1 cellular context compared by ENCODE assay signal in the genomic region with DNA sequence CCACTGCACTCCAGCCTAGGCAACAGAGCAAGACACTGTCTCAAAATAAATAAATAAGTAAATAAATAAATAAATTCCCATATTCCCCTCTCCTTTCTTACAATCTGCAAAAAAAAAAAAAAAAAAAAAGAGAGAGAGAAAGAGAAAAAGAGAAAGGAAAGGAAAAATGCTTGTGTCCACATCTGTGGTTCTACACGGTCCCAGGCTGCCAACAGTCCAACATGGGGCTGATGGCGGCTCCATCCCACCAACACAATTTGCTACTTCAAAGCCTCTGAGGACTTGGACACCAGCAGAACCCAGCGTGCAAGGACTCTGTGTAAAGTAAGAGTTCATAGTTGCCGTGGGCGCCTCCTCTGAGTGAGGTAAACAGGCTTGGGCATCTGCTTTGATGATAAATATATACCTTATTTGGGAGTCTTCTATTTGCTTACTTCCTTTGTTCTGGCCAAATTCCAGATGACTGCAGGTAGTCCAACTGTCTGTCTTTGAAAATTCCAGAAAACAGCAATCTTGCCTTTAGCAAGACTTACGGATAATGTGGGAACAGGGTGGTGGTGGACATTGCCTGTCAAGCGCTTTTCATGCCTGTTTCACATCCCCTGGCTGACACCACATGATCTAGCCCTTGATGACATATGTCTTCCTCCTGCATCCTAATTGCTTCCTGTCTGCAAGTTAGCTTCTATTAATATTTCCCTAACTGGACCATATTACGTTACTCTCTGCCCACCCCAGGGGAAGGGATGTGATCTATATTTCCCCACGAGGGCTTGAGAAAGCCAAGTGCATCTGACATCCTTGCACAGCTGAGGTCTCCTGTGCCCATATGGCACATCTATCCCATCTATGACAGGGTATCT.
TF ChIP-seq lines count a peak whose summit lies in the region.

No MANE protein-coding gene starts in this region.

TF ChIP-seq in HepG2, 621 proteins besides CTCF, POLR2A, EP300 and RAD21 (continued from another document and continues in another):
- TF ChIP-seq, protein P1, sequence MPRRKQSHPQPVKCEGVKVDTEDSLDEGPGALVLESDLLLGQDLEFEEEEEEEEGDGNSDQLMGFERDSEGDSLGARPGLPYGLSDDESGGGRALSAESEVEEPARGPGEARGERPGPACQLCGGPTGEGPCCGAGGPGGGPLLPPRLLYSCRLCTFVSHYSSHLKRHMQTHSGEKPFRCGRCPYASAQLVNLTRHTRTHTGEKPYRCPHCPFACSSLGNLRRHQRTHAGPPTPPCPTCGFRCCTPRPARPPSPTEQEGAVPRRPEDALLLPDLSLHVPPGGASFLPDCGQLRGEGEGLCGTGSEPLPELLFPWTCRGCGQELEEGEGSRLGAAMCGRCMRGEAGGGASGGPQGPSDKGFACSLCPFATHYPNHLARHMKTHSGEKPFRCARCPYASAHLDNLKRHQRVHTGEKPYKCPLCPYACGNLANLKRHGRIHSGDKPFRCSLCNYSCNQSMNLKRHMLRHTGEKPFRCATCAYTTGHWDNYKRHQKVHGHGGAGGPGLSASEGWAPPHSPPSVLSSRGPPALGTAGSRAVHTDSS (CRISPR knock-in tag; conservative IDR thresholded peaks at IDR 0.05) = no peak
- TF ChIP-seq ZNF841 (CRISPR knock-in tag; IDR thresholded peaks at IDR 0.05; ENCODE audit: borderline replicate concordance) = no peak
- TF ChIP-seq, protein P2, sequence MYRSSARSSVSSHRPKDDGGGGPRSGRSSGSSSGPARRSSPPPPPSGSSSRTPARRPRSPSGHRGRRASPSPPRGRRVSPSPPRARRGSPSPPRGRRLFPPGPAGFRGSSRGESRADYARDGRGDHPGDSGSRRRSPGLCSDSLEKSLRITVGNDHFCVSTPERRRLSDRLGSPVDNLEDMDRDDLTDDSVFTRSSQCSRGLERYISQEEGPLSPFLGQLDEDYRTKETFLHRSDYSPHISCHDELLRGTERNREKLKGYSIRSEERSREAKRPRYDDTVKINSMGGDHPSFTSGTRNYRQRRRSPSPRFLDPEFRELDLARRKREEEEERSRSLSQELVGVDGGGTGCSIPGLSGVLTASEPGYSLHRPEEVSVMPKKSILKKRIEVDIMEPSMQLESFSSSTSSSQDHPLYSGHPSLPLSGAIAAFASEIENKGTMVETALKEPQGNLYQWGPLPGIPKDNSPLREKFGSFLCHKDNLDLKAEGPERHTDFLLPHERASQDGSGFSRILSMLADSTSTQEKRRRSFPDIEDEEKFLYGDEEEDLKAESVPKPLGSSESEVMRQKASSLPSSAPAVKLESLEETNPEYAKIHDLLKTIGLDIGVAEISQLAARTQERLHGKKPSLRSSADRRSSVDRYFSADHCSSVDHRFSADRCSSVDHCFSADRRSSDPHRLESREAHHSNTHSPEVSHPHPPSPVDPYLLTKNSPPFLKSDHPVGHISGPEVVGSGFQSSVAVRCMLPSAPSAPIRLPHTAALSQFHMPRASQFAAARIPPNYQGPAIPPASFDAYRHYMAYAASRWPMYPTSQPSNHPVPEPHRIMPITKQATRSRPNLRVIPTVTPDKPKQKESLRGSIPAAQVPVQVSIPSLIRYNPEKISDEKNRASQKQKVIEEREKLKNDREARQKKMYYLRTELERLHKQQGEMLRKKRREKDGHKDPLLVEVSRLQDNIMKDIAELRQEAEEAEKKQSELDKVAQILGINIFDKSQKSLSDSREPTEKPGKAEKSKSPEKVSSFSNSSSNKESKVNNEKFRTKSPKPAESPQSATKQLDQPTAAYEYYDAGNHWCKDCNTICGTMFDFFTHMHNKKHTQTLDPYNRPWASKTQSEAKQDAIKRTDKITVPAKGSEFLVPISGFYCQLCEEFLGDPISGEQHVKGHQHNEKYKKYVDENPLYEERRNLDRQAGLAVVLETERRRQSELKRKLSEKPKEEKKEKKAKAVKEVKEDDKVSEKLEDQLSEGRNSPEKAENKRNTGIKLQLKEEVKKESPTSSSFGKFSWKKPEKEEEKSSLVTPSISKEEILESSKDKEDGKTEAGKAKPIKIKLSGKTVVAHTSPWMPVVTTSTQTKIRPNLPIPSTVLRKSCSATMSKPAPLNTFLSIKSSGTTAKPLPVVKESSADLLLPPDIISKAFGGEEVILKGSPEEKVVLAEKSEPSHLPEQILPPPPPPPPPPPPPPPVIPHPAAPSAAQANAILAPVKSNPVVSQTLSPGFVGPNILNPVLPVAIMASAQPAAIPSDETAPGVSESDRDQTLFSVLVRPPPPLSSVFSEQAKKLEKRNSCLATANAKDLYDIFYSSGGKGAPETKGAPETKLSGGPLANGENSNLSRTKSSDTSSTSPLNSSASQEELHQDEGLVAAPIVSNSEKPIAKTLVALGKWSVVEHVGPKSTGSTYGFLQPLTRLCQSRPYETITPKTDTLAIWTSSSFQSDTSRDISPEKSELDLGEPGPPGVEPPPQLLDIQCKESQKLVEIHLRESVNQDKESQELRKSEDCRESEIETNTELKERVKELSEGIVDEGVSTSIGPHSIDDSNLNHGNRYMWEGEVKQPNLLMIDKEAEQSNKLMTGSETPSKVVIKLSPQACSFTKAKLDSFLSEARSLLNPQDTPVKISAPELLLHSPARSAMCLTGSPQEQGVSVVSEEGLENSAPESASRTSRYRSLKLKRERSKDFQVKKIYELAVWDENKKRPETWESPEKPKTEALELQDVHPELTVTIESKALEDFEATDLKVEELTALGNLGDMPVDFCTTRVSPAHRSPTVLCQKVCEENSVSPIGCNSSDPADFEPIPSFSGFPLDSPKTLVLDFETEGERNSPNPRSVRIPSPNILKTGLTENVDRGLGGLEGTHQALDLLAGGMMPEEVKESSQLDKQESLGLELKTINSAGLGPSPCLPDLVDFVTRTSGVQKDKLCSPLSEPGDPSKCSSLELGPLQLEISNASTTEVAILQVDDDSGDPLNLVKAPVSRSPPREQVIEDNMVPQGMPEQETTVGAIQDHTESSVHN (CRISPR knock-in tag; IDR thresholded peaks at IDR 0.05) = 0 out of 2 replicates have a peak, but pooled peaks have one; percentile 27
- 0 out of 2 replicates have a peak, but pooled peaks have one; percentile 59 for TF ChIP-seq ZNF761 (CRISPR knock-in tag; conservative IDR thresholded peaks at IDR 0.05)
- no peak for TF ChIP-seq RFX5 (IDR thresholded peaks at IDR 0.05; ENCODE audit: low read depth, low read length)
- TF ChIP-seq SOX5 (CRISPR knock-in tag; IDR thresholded peaks at IDR 0.05; ENCODE audit: borderline replicate concordance) = peak; percentile 94
- TF ChIP-seq ERF (CRISPR knock-in tag; IDR thresholded peaks at IDR 0.05) = peak; percentile 70
- no peak for TF ChIP-seq HOXA7 (CRISPR knock-in tag; IDR thresholded peaks at IDR 0.05)
- TF ChIP-seq ZNF136 (CRISPR knock-in tag; IDR thresholded peaks at IDR 0.05; ENCODE audit: low read depth) = peak; percentile 92
- peak; percentile 84; the same call in 1 of the 2 replicates for TF ChIP-seq CHD4 (IDR thresholded peaks at IDR 0.05; ENCODE audit: borderline replicate concordance, low read length)
- TF ChIP-seq, protein P3, sequence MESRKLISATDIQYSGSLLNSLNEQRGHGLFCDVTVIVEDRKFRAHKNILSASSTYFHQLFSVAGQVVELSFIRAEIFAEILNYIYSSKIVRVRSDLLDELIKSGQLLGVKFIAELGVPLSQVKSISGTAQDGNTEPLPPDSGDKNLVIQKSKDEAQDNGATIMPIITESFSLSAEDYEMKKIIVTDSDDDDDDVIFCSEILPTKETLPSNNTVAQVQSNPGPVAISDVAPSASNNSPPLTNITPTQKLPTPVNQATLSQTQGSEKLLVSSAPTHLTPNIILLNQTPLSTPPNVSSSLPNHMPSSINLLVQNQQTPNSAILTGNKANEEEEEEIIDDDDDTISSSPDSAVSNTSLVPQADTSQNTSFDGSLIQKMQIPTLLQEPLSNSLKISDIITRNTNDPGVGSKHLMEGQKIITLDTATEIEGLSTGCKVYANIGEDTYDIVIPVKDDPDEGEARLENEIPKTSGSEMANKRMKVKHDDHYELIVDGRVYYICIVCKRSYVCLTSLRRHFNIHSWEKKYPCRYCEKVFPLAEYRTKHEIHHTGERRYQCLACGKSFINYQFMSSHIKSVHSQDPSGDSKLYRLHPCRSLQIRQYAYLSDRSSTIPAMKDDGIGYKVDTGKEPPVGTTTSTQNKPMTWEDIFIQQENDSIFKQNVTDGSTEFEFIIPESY (CRISPR knock-in tag; IDR thresholded peaks at IDR 0.05) = peak; percentile 18; the same call in 1 of the 2 replicates
- TF ChIP-seq FOSL2 (CRISPR knock-in tag; IDR thresholded peaks at IDR 0.05) = peak; percentile 68
- TF ChIP-seq U2AF1 (optimal IDR thresholded peaks at IDR 0.05; ENCODE audit: low read depth, low read length) = no peak
- no peak for TF ChIP-seq ZNF768 (CRISPR knock-in tag; IDR thresholded peaks at IDR 0.05)
- TF ChIP-seq KAT2B (IDR thresholded peaks at IDR 0.05; ENCODE audit: borderline replicate concordance, low read depth, low read length) = no peak
- no peak for TF ChIP-seq ZNF468 (CRISPR knock-in tag; IDR thresholded peaks at IDR 0.05)
- TF ChIP-seq, protein P4, sequence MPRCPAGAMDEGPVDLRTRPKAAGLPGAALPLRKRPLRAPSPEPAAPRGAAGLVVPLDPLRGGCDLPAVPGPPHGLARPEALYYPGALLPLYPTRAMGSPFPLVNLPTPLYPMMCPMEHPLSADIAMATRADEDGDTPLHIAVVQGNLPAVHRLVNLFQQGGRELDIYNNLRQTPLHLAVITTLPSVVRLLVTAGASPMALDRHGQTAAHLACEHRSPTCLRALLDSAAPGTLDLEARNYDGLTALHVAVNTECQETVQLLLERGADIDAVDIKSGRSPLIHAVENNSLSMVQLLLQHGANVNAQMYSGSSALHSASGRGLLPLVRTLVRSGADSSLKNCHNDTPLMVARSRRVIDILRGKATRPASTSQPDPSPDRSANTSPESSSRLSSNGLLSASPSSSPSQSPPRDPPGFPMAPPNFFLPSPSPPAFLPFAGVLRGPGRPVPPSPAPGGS (CRISPR knock-in tag; IDR thresholded peaks at IDR 0.05) = peak; percentile 49; the same call in 1 of the 2 replicates
- TF ChIP-seq NR2C2 (CRISPR knock-in tag; IDR thresholded peaks at IDR 0.05; ENCODE audit: borderline replicate concordance) = peak; percentile 38; the same call in 1 of the 2 replicates
- TF ChIP-seq TBP (CRISPR knock-in tag; IDR thresholded peaks at IDR 0.05) = no peak; the same call in 1 of the 2 replicates
- TF ChIP-seq RBAK (CRISPR knock-in tag; IDR thresholded peaks at IDR 0.05) = no peak
- TF ChIP-seq, protein P5, sequence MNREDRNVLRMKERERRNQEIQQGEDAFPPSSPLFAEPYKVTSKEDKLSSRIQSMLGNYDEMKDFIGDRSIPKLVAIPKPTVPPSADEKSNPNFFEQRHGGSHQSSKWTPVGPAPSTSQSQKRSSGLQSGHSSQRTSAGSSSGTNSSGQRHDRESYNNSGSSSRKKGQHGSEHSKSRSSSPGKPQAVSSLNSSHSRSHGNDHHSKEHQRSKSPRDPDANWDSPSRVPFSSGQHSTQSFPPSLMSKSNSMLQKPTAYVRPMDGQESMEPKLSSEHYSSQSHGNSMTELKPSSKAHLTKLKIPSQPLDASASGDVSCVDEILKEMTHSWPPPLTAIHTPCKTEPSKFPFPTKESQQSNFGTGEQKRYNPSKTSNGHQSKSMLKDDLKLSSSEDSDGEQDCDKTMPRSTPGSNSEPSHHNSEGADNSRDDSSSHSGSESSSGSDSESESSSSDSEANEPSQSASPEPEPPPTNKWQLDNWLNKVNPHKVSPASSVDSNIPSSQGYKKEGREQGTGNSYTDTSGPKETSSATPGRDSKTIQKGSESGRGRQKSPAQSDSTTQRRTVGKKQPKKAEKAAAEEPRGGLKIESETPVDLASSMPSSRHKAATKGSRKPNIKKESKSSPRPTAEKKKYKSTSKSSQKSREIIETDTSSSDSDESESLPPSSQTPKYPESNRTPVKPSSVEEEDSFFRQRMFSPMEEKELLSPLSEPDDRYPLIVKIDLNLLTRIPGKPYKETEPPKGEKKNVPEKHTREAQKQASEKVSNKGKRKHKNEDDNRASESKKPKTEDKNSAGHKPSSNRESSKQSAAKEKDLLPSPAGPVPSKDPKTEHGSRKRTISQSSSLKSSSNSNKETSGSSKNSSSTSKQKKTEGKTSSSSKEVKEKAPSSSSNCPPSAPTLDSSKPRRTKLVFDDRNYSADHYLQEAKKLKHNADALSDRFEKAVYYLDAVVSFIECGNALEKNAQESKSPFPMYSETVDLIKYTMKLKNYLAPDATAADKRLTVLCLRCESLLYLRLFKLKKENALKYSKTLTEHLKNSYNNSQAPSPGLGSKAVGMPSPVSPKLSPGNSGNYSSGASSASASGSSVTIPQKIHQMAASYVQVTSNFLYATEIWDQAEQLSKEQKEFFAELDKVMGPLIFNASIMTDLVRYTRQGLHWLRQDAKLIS (CRISPR knock-in tag; IDR thresholded peaks at IDR 0.05) = no peak
- TF ChIP-seq, protein P6, sequence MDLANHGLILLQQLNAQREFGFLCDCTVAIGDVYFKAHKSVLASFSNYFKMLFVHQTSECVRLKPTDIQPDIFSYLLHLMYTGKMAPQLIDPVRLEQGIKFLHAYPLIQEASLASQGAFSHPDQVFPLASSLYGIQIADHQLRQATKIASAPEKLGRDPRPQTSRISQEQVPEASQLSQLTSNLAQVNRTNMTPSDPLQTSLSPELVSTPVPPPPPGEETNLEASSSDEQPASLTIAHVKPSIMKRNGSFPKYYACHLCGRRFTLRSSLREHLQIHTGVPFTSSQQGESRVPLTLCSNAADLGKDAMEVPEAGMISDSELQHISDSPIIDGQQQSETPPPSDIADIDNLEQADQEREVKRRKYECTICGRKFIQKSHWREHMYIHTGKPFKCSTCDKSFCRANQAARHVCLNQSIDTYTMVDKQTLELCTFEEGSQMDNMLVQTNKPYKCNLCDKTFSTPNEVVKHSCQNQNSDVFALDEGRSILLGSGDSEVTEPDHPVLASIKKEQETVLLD (CRISPR knock-in tag; IDR thresholded peaks at IDR 0.05; ENCODE audit: low read depth) = no peak
- TF ChIP-seq, protein P7, sequence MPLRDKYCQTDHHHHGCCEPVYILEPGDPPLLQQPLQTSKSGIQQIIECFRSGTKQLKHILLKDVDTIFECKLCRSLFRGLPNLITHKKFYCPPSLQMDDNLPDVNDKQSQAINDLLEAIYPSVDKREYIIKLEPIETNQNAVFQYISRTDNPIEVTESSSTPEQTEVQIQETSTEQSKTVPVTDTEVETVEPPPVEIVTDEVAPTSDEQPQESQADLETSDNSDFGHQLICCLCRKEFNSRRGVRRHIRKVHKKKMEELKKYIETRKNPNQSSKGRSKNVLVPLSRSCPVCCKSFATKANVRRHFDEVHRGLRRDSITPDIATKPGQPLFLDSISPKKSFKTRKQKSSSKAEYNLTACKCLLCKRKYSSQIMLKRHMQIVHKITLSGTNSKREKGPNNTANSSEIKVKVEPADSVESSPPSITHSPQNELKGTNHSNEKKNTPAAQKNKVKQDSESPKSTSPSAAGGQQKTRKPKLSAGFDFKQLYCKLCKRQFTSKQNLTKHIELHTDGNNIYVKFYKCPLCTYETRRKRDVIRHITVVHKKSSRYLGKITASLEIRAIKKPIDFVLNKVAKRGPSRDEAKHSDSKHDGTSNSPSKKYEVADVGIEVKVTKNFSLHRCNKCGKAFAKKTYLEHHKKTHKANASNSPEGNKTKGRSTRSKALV (CRISPR knock-in tag; IDR thresholded peaks at IDR 0.05) = peak; percentile 20
- TF ChIP-seq ATRX (CRISPR knock-in tag; IDR thresholded peaks at IDR 0.05; ENCODE audit: borderline replicate concordance) = no peak
- TF ChIP-seq ZNF501 (CRISPR knock-in tag; IDR thresholded peaks at IDR 0.05) = 0 out of 2 replicates have a peak, but pooled peaks have one; percentile 6
- TF ChIP-seq ZNF572 (CRISPR knock-in tag; IDR thresholded peaks at IDR 0.05) = no peak
- TF ChIP-seq ZNF121 (CRISPR knock-in tag; IDR thresholded peaks at IDR 0.05) = no peak
- no peak for TF ChIP-seq ZFP36L2 (CRISPR knock-in tag; IDR thresholded peaks at IDR 0.05)
- TF ChIP-seq MXD4 (CRISPR knock-in tag; IDR thresholded peaks at IDR 0.05) = peak; percentile 33; the same call in 1 of the 2 replicates
